In genomic region chr9:76901801-76902200, GRCh38 we compare ENCODE assay signal across 20 cellular contexts. TPM values are rescaled to one million over a fixed set of nuclear protein-coding genes. Genes with fewer than 3 reads are reported as not detected.
DNase-seq lines count a peak whose midpoint lies in the region; ATAC-seq and TF ChIP-seq lines count a peak whose summit lies in the region.
"Had no signal": no experiment of that assay in that cellular context is flagged by ENCODE, and none has a peak within 500 bp of the region (broad histone marks: within the 10 kb centered on the region; RNA-seq: fewer than 3 reads in every experiment).

No MANE protein-coding gene starts in this region.

- no peaks in the 10 kb centered on the region for H3K9me3 Mint-ChIP-seq in natural killer cell
- H3K9me3 Mint-ChIP-seq: central memory CD8-positive, alpha-beta T cell had no signal

- H2BK5ac ChIP-seq in mesenchymal stem cell (ENCODE audit: low read depth, low read length, poor library complexity, severe bottlenecking): no peak overlapping the region

- no peaks in the 10 kb centered on the region for H3K36me3 ChIP-seq in ascending aorta
- H3K36me3 ChIP-seq in muscle layer of colon (ENCODE audit: insufficient read depth, low read length): peaks cover 12% of the 10 kb centered on the region
- peaks cover 0 to 13% of the 10 kb centered on the region in 2 experiments for H3K36me3 ChIP-seq in mesenchymal stem cell (ENCODE audit: control insufficient read depth in 1 of 2, insufficient read depth in 2 of 2, low read depth in 1 of 2, low read length in 2 of 2)
- no peaks in the 10 kb centered on the region for H3K36me3 ChIP-seq in H7 (replicated peaks; ENCODE audit: control insufficient read depth, insufficient read depth, low read length)
- H3K36me3 ChIP-seq: heart left ventricle had no signal

- no peak overlapping the region for H3K4me3 Mint-ChIP-seq in natural killer cell
- H3K4me3 Mint-ChIP-seq: central memory CD8-positive, alpha-beta T cell had no signal

- intact Hi-C loops in ascending aorta (cut with DNase I) (loop anchor here (10.0 kb wide), 2 partner anchors 247 to 507 kb away; partner anchors contain the start of gene RFK), natural killer cell (cut with micrococcal nuclease) (no loop called here)

- no peak for TF ChIP-seq CTCF in ascending aorta (IDR thresholded peaks at IDR 0.05)
- no peak for TF ChIP-seq CTCF in natural killer cell (IDR thresholded peaks at IDR 0.05)

- no peaks in the 10 kb centered on the region for H3K27me3 ChIP-seq in ascending aorta
- no peaks in the 10 kb centered on the region for H3K27me3 ChIP-seq in muscle layer of colon (ENCODE audit: control insufficient read depth in 1 of 2, insufficient read depth in 2 of 2, low read length in 2 of 2)
- H3K27me3 ChIP-seq in mesenchymal stem cell (ENCODE audit: control insufficient read depth in 1 of 2, insufficient read depth in 1 of 2, low read length in 2 of 2): peaks cover 0 to 7% of the 10 kb centered on the region in 2 experiments
- peaks cover 16% of the 10 kb centered on the region for H3K27me3 ChIP-seq in H7 (ENCODE audit: control insufficient read depth, insufficient read depth, low read length)

- no peak overlapping the region for H3K4me2 ChIP-seq in mesenchymal stem cell (ENCODE audit: low read length, poor library complexity, severe bottlenecking)

- H4K8ac ChIP-seq in mesenchymal stem cell (ENCODE audit: low read length): no peak overlapping the region

- H3K9ac ChIP-seq in muscle layer of colon (ENCODE audit: low read length) (peak overlapping the region; percentile 59), mesenchymal stem cell (ENCODE audit: low read length) (no peak overlapping the region)

- DNase-seq in LHCN-M2 (ENCODE audit: low read depth) (peak; percentile 81), ascending aorta (ENCODE audit: low spot score in 2 of 2) (no peak), mesenchymal stem cell (no peak), H7 (no peak), natural killer cell (no peak)
- DNase-seq: activated CD4-positive, alpha-beta T cell treated with anti-CD3 and anti-CD28 coated beads, Interleukin-2, amount 50 U/mL, for 4 hours; activated gamma-delta T cell; amniotic stem cell; COR-L47; heart left ventricle; KG1; left ventricle myocardium superior; NCI-H1048; NCI-H2081 treated with DMSO at 0.1 percent for 48 hours; NCI-H526; SIG-M5; stimulated activated CD4-positive, alpha-beta T cell treated with anti-CD3 and anti-CD28 coated beads, Interleukin-1b, Interleukin-23, amount 100 ng/mL, for 48 hours had no signal

- whole genome bisulfite sequencing in mesenchymal stem cell: 87% methylated on average over 2 of the region's 2 CpGs

- no peak overlapping the region for H2BK15ac ChIP-seq in mesenchymal stem cell (ENCODE audit: low read depth, poor library complexity, severe bottlenecking)

- no peak overlapping the region for H3K27ac Mint-ChIP-seq in natural killer cell

- no peak overlapping the region for H4K91ac ChIP-seq in mesenchymal stem cell (ENCODE audit: low read length)

- no peak overlapping the region for H3K14ac ChIP-seq in mesenchymal stem cell (ENCODE audit: low read length in 2 of 2)

- peaks cover 23 to 46% of the 10 kb centered on the region in 2 donors for H3K27me3 Mint-ChIP-seq in natural killer cell (ENCODE audit: low read depth in 2 of 2)

- H3K18ac ChIP-seq in mesenchymal stem cell (ENCODE audit: low read depth in 1 of 2, low read length in 2 of 2): no peak overlapping the region

- H2BK12ac ChIP-seq in mesenchymal stem cell (ENCODE audit: low read length in 2 of 2): no peak overlapping the region

- no peak overlapping the region for H2AFZ ChIP-seq in mesenchymal stem cell (ENCODE audit: low read depth, low read length)

- H2BK120ac ChIP-seq in mesenchymal stem cell (ENCODE audit: low read depth, low read length): no peak overlapping the region

- no peak for ATAC-seq in natural killer cell
- ATAC-seq: heart left ventricle, left ventricle myocardium superior had no signal

- H3K9me3 ChIP-seq in ascending aorta (no peaks in the 10 kb centered on the region), muscle layer of colon (ENCODE audit: low read length) (no peaks in the 10 kb centered on the region), mesenchymal stem cell (ENCODE audit: control insufficient read depth, low read length) (no peaks in the 10 kb centered on the region)
- H3K9me3 ChIP-seq: heart left ventricle had no signal

- peaks cover 7 to 22% of the 10 kb centered on the region in 2 donors for H3K4me1 ChIP-seq in ascending aorta
- peaks cover 48% of the 10 kb centered on the region for H3K4me1 ChIP-seq in muscle layer of colon (ENCODE audit: insufficient read depth, low read length)
- H3K4me1 ChIP-seq in mesenchymal stem cell (ENCODE audit: control insufficient read depth, insufficient read depth, low read depth, low read length): peaks cover 10% of the 10 kb centered on the region

- H3K23ac ChIP-seq in mesenchymal stem cell (ENCODE audit: low read length in 2 of 2): no peak overlapping the region

- H3K36me3 Mint-ChIP-seq in natural killer cell: no peaks in the 10 kb centered on the region

- no peak overlapping the region for H3K27ac ChIP-seq in ascending aorta
- H3K27ac ChIP-seq in muscle layer of colon (ENCODE audit: low read depth, low read length): peak overlapping the region; percentile 62
- H3K27ac ChIP-seq in temporal lobe (ENCODE audit: low read depth, low read length): peak overlapping the region; percentile 78
- H3K27ac ChIP-seq in mesenchymal stem cell (ENCODE audit: low read length, poor library complexity, severe bottlenecking): no peak overlapping the region

- H2AK5ac ChIP-seq in mesenchymal stem cell (ENCODE audit: low read length, severe bottlenecking): no peak overlapping the region

- H3K79me1 ChIP-seq in mesenchymal stem cell (replicated peaks; ENCODE audit: low read length, poor library complexity, severe bottlenecking): no peaks in the 10 kb centered on the region

- peak overlapping the region; percentile 0 to 87 for H3K4me3 ChIP-seq in ascending aorta
- peak overlapping the region; percentile 15 to 49 for H3K4me3 ChIP-seq in muscle layer of colon (ENCODE audit: low read depth in 1 of 2, low read length in 2 of 2)
- H3K4me3 ChIP-seq in mesenchymal stem cell (ENCODE audit: insufficient read depth in 1 of 2, low read depth in 1 of 2, low read length in 2 of 2): peak overlapping the region in 1 of 2 experiments; percentile 29
- H3K4me3 ChIP-seq in H7 (ENCODE audit: insufficient read depth, low read depth, low read length): no peak overlapping the region
- H3K4me3 ChIP-seq: heart left ventricle had no signal

- no peaks in the 10 kb centered on the region for H3K4me1 Mint-ChIP-seq in natural killer cell
- H3K4me1 Mint-ChIP-seq: central memory CD8-positive, alpha-beta T cell had no signal

- no peak overlapping the region for H3K4ac ChIP-seq in mesenchymal stem cell (ENCODE audit: low read depth in 1 of 2, low read length in 2 of 2)

RNA-seq across cellular contexts. Expression of gene PRUNE2, which starts 4.1 kb away (rescaled TPM):
- total RNA-seq in LHCN-M2 (2014; rRNA removed): 68.5 and 88.1 TPM in 2 replicates
- polyA plus RNA-seq in LHCN-M2 (2012): 57.7 TPM
- 200 TPM for total RNA-seq in ascending aorta
- 22.9 TPM for total RNA-seq in temporal lobe
- polyA plus RNA-seq in mesenchymal stem cell (2013, experiment 1 of 2): 0.72 TPM
- 0.73 TPM for polyA plus RNA-seq in mesenchymal stem cell (2013, experiment 2 of 2)
- total RNA-seq in H7 (2014; rRNA removed; shearing (Covaris generic)): 1.7 and 3.3 TPM in 2 replicates
- under 1 TPM in 2 of 3 donors, not detected in 1; 0.43 to 0.45 TPM for total RNA-seq in natural killer cell

Comparison
In these comparisons a context has a peak if more than half of its experiments do, and no peak if none do; other contexts are left out.
1. H3K27ac ChIP-seq: peak in muscle layer of colon (single experiment) and temporal lobe (single experiment); none in ascending aorta (0 of 2) and mesenchymal stem cell (single experiment).